Comparison of ENCODE assay signal across 2 cellular contexts in genomic region chr16:55782091-55782792, GRCh38. TPM values are rescaled to one million over a fixed set of nuclear protein-coding genes. Genes with fewer than 3 reads are reported as not detected.
"Had no signal": no experiment of that assay in that cellular context is flagged by ENCODE, and none has a peak within 500 bp of the region (broad histone marks: within the 10 kb centered on the region; RNA-seq: fewer than 3 reads in every experiment).

No MANE protein-coding gene starts in this region.

RNA-seq across cellular contexts. Expression of gene CES1, which starts 50.7 kb away (rescaled TPM):
- total RNA-seq: osteocyte, progenitor cell of endocrine pancreas had no signal
